In genomic region chr18:2662990-2663389, GRCh38 we compare ENCODE assay signal across 2 cellular contexts.
TF ChIP-seq lines count a peak whose summit lies in the region.

No MANE protein-coding gene starts in this region.

TF ChIP-seq in K562, 482 proteins besides CTCF, POLR2A, EP300 and RAD21:
- TF ChIP-seq ZBTB26 (CRISPR knock-in tag; IDR thresholded peaks at IDR 0.05) = no peak
- TF ChIP-seq ZNF280A (IDR thresholded peaks at IDR 0.05; ENCODE audit: low read depth, partially characterized antibody) = no peak
- TF ChIP-seq ZBTB12 (CRISPR knock-in tag; IDR thresholded peaks at IDR 0.05) = no peak
- TF ChIP-seq ZEB2 (IDR thresholded peaks at IDR 0.05) = no peak
- TF ChIP-seq HBP1 (CRISPR knock-in tag; IDR thresholded peaks at IDR 0.05) = no peak
- no peak for TF ChIP-seq ZNF282 (CRISPR knock-in tag; IDR thresholded peaks at IDR 0.05)
- TF ChIP-seq ZNF57 (CRISPR knock-in tag; IDR thresholded peaks at IDR 0.05) = no peak
- TF ChIP-seq ZNF121 (CRISPR knock-in tag; conservative IDR thresholded peaks at IDR 0.05) = no peak

TF ChIP-seq in HEK293T, 16 proteins besides CTCF, POLR2A, EP300 and RAD21 (continued from another document):
- TF ChIP-seq PKNOX1 (IDR thresholded peaks at IDR 0.05) (no peak), CTBP1 (IDR thresholded peaks at IDR 0.05; ENCODE audit: borderline replicate concordance) (no peak)
